12 cellular contexts compared by ENCODE assay signal in genomic region chr4:26050212-26050643, GRCh38.
A peak's percentile ranks its signal among the peaks of the same experiment; 100 is the strongest.
DNase-seq lines count a peak whose midpoint lies in the region; ATAC-seq and TF ChIP-seq lines count a peak whose summit lies in the region.
"Had no signal": no experiment of that assay in that cellular context is flagged by ENCODE, and none has a peak within 500 bp of the region (broad histone marks: within the 10 kb centered on the region; RNA-seq: fewer than 3 reads in every experiment).

No MANE protein-coding gene starts in this region.

- ATAC-seq in GM18868 (IDR thresholded peaks at IDR 0.05; ENCODE audit: unreplicated experiment) (peak; percentile 63), HG03520 (IDR thresholded peaks at IDR 0.05; ENCODE audit: unreplicated experiment) (no peak)

- no peak overlapping the region for H3K9ac ChIP-seq in rectal smooth muscle tissue (ENCODE audit: low read length)

- intact Hi-C loops in left ventricle myocardium inferior (cut with micrococcal nuclease) = no loop called here

- H3K27me3 ChIP-seq in left ventricle myocardium inferior (ENCODE audit: low read depth) (peaks cover 11% of the 10 kb centered on the region), rectal smooth muscle tissue (ENCODE audit: control insufficient read depth, insufficient read depth, low read length) (no peaks in the 10 kb centered on the region)

- DNase-seq in NOMO-1 treated with dmso at 0.1 percent for 144 hours (lab: John Stamatoyannopoulos, UW; ENCODE audit: unreplicated experiment) (peak; percentile 18), left ventricle myocardium inferior (peak; percentile 58), AG08396 (ENCODE audit: low spot score) (no peak), AML-193 (lab: John Stamatoyannopoulos, UW) (no peak), dedifferentiated amniotic fluid mesenchymal stem cell (ENCODE audit: extremely low spot score) (no peak)
- DNase-seq: activated effector memory CD4-positive, alpha-beta T cell treated with anti-CD3 and anti-CD28 coated beads, Interleukin-2, amount 50 U/mL, for 16 hours; NCI-H1694; T-helper 1 cell had no signal

- no peak for TF ChIP-seq CTCF in left ventricle myocardium inferior (IDR thresholded peaks at IDR 0.05; ENCODE audit: borderline replicate concordance)

- H3K4me3 ChIP-seq in left ventricle myocardium inferior = no peak overlapping the region
- H3K4me3 ChIP-seq in rectal smooth muscle tissue (ENCODE audit: low read length) = no peak overlapping the region
- H3K4me3 ChIP-seq: smooth muscle cell had no signal

- H3K9me3 ChIP-seq in left ventricle myocardium inferior (replicated peaks) = no peaks in the 10 kb centered on the region

- H3K27ac ChIP-seq in left ventricle myocardium inferior (replicated peaks) = peak overlapping the region; percentile 83
- peak overlapping the region; percentile 78 for H3K27ac ChIP-seq in rectal smooth muscle tissue (ENCODE audit: low read depth, low read length)

- H3K36me3 ChIP-seq in left ventricle myocardium inferior (no peaks in the 10 kb centered on the region), rectal smooth muscle tissue (ENCODE audit: control insufficient read depth, insufficient read depth, low read length) (no peaks in the 10 kb centered on the region)

- H3K4me1 ChIP-seq in left ventricle myocardium inferior (peaks cover 10% of the 10 kb centered on the region), rectal smooth muscle tissue (ENCODE audit: control insufficient read depth, insufficient read depth, low read length) (peaks cover 22% of the 10 kb centered on the region)

Comparison
In these comparisons a context has a peak if more than half of its experiments do, and no peak if none do; other contexts are left out.
1. DNase-seq: peak in NOMO-1 treated with dmso at 0.1 percent for 144 hours (single experiment) and left ventricle myocardium inferior (single experiment); none in AG08396 (single experiment), AML-193 (0 of 2) and dedifferentiated amniotic fluid mesenchymal stem cell (single experiment).